ENCODE assay signal across 13 cellular contexts in genomic region chr13:46374710-46375109, GRCh38. TPM values are rescaled to one million over a fixed set of nuclear protein-coding genes. Genes with fewer than 3 reads are reported as not detected.
DNase-seq lines count a peak whose midpoint lies in the region; ATAC-seq, FAIRE-seq and TF ChIP-seq lines count a peak whose summit lies in the region.
"Had no signal": no experiment of that assay in that cellular context is flagged by ENCODE, and none has a peak within 500 bp of the region (broad histone marks: within the 10 kb centered on the region; RNA-seq: fewer than 3 reads in every experiment).

No MANE protein-coding gene starts in this region.

- TF ChIP-seq POLR2A in GM12892 (IDR thresholded peaks at IDR 0.05; ENCODE audit: low read depth, low read length): no peak
- no peak for TF ChIP-seq POLR2A in NB4 (IDR thresholded peaks at IDR 0.05; ENCODE audit: extremely low read depth, insufficient read length)

- intact Hi-C loops in left ventricle myocardium superior (cut with micrococcal nuclease): no loop called here

- ATAC-seq in left ventricle myocardium superior: no peak

- no peak overlapping the region for H3K4me3 ChIP-seq in NB4 (ENCODE audit: low read depth, low read length)
- no peak overlapping the region for H3K4me3 ChIP-seq in osteoblast (ENCODE audit: insufficient read depth, low read length)
- H3K4me3 ChIP-seq: HAP-1 had no signal

- FAIRE-seq in GM12892 (lab: Jason Lieb, UNC): peak; percentile 64

- no peaks in the 10 kb centered on the region for H3K27me3 ChIP-seq in osteoblast (ENCODE audit: insufficient read depth, low read length)
- H3K27me3 ChIP-seq: brain microvascular endothelial cell had no signal

- H3K36me3 ChIP-seq in osteoblast (ENCODE audit: insufficient read depth, low read length): no peaks in the 10 kb centered on the region
- H3K36me3 ChIP-seq: brain microvascular endothelial cell, HAP-1 had no signal

- H3K9me3 ChIP-seq in osteoblast (ENCODE audit: low read depth, low read length): no peaks in the 10 kb centered on the region
- H3K9me3 ChIP-seq: HAP-1 had no signal

- H3K9me3 Mint-ChIP-seq in activated naive CD8-positive, alpha-beta T cell treated with anti-CD3 and anti-CD28 coated beads for 36 hours: no peaks in the 10 kb centered on the region

- no peaks in the 10 kb centered on the region for H3K79me2 ChIP-seq in osteoblast (ENCODE audit: insufficient read depth, low read length)

- H3K27me3 Mint-ChIP-seq in activated naive CD8-positive, alpha-beta T cell treated with anti-CD3 and anti-CD28 coated beads for 36 hours: no peaks in the 10 kb centered on the region

- peak overlapping the region; percentile 29 for H2AFZ ChIP-seq in osteoblast (ENCODE audit: low read length)

- no peak for TF ChIP-seq CTCF in NB4 (IDR thresholded peaks at IDR 0.05; ENCODE audit: low read depth, low read length)
- TF ChIP-seq CTCF in osteoblast (IDR thresholded peaks at IDR 0.05; ENCODE audit: extremely low read depth, low read depth, low read length): no peak

- DNase-seq in GM12892 (ENCODE audit: insufficient read length): no peak
- peak; percentile 78 for DNase-seq in NB4 (ENCODE audit: low read depth)
- DNase-seq in activated naive CD8-positive, alpha-beta T cell treated with anti-CD3 and anti-CD28 coated beads for 36 hours: no peak
- DNase-seq in osteoblast (ENCODE audit: insufficient read length, low spot score, missing footprints): no peak
- no peak for DNase-seq in NCI-H748 (lab: John Stamatoyannopoulos, UW; ENCODE audit: unreplicated experiment)
- no peak for DNase-seq in activated CD8-positive, alpha-beta memory T cell treated with anti-CD3 and anti-CD28 coated beads, Interleukin-2, amount 50 U/mL, for 48 hours
- DNase-seq in left ventricle myocardium superior: no peak
- DNase-seq: activated naive CD4-positive, alpha-beta T cell treated with Interleukin-2 at 50 U/mL for 16 hours; brain microvascular endothelial cell; foreskin melanocyte; NCI-H1048 had no signal

- H3K4me1 Mint-ChIP-seq in activated naive CD8-positive, alpha-beta T cell treated with anti-CD3 and anti-CD28 coated beads for 36 hours: peaks cover 5% of the 10 kb centered on the region

- no peak overlapping the region for H3K4me3 Mint-ChIP-seq in activated naive CD8-positive, alpha-beta T cell treated with anti-CD3 and anti-CD28 coated beads for 36 hours
- H3K4me3 Mint-ChIP-seq: CD4-positive, CD25-positive, alpha-beta regulatory T cell had no signal

- peaks cover 7% of the 10 kb centered on the region for H3K4me1 ChIP-seq in osteoblast (ENCODE audit: insufficient read depth, low read length)
- H3K4me1 ChIP-seq: HAP-1 had no signal

- peak overlapping the region; percentile 21 for H3K27ac Mint-ChIP-seq in activated naive CD8-positive, alpha-beta T cell treated with anti-CD3 and anti-CD28 coated beads for 36 hours

- no peak overlapping the region for H3K4me2 ChIP-seq in osteoblast (ENCODE audit: insufficient read depth, low read length)

- no peaks in the 10 kb centered on the region for H4K20me1 ChIP-seq in osteoblast (ENCODE audit: insufficient read depth, low read length)

- H3K27ac ChIP-seq in osteoblast (ENCODE audit: low read depth, low read length): no peak overlapping the region
- H3K27ac ChIP-seq: brain microvascular endothelial cell had no signal

- no peaks in the 10 kb centered on the region for H3K36me3 Mint-ChIP-seq in activated naive CD8-positive, alpha-beta T cell treated with anti-CD3 and anti-CD28 coated beads for 36 hours
- H3K36me3 Mint-ChIP-seq: CD4-positive, CD25-positive, alpha-beta regulatory T cell had no signal

RNA-seq across cellular contexts. Expression of gene RUBCNL, which starts 12.3 kb away (rescaled TPM):
- 15.0 TPM for polyA plus RNA-seq in GM12892 (2012; ENCODE audit: missing spikeins)
- 1 to 10 TPM; 1.1 to 1.9 TPM for total RNA-seq in activated naive CD8-positive, alpha-beta T cell treated with anti-CD3 and anti-CD28 coated beads for 36 hours
- total RNA-seq in osteoblast (6.5 and 7.4 TPM in 2 replicates), left ventricle myocardium superior (0.69 TPM)
- total RNA-seq: CD4-positive, CD25-positive, alpha-beta regulatory T cell had no signal
